Comparison of ENCODE assay signal across 17 cellular contexts in genomic region chr7:36490335-36490940, GRCh38.
"Had no signal": no experiment of that assay in that cellular context is flagged by ENCODE, and none has a peak within 500 bp of the region (broad histone marks: within the 10 kb centered on the region; RNA-seq: fewer than 3 reads in every experiment).

No MANE protein-coding gene starts in this region.

- H3K27me3 Mint-ChIP-seq: activated CD8-positive, alpha-beta memory T cell treated with anti-CD3 and anti-CD28 coated beads, Interleukin-2, amount 10 ng/mL, durations not matched to agents 7 days and 5 days; activated naive CD8-positive, alpha-beta T cell; activated T-cell treated with anti-CD3 and anti-CD28 coated beads, Interleukin-2, amount 50 U/mL, for 24 hours; stimulated activated naive CD8-positive, alpha-beta T cell treated with anti-CD3 and anti-CD28 coated beads, Interleukin-15, Interleukin-2, amounts not matched to agents 100 ng/mL and 50 ng/mL, for 24 hours had no signal

- H3K4me3 ChIP-seq: ascending aorta, esophagus squamous epithelium, heart left ventricle, upper lobe of left lung had no signal

- H3K27ac ChIP-seq: ascending aorta, esophagus squamous epithelium, heart left ventricle, upper lobe of left lung had no signal

- H3K36me3 ChIP-seq: ascending aorta, esophagus squamous epithelium, heart left ventricle, upper lobe of left lung had no signal

- H3K4me3 Mint-ChIP-seq: activated CD8-positive, alpha-beta memory T cell treated with anti-CD3 and anti-CD28 coated beads, Interleukin-2, amount 10 ng/mL, durations not matched to agents 7 days and 5 days; activated naive CD8-positive, alpha-beta T cell; activated T-cell treated with anti-CD3 and anti-CD28 coated beads, Interleukin-2, amount 50 U/mL, for 24 hours; natural killer cell treated with Interleukin-12 subunit alpha and Interleukin-12 subunit beta and Interleukin-15 and Interleukin-18, amount 100 ng/mL, for 72 hours; stimulated activated naive CD8-positive, alpha-beta T cell treated with anti-CD3 and anti-CD28 coated beads, Interleukin-15, Interleukin-2, amounts not matched to agents 100 ng/mL and 50 ng/mL, for 24 hours had no signal

- H3K27me3 ChIP-seq: ascending aorta, esophagus squamous epithelium, upper lobe of left lung had no signal

- H3K9me3 Mint-ChIP-seq: activated T-cell treated with anti-CD3 and anti-CD28 coated beads, Interleukin-2, amount 50 U/mL, for 24 hours; natural killer cell treated with Interleukin-12 subunit alpha and Interleukin-12 subunit beta and Interleukin-15 and Interleukin-18, amount 100 ng/mL, for 72 hours; stimulated activated naive CD8-positive, alpha-beta T cell treated with anti-CD3 and anti-CD28 coated beads, Interleukin-15, Interleukin-2, amounts not matched to agents 100 ng/mL and 50 ng/mL, for 24 hours had no signal

- H3K27ac Mint-ChIP-seq: activated CD8-positive, alpha-beta memory T cell treated with anti-CD3 and anti-CD28 coated beads, Interleukin-2, amount 10 ng/mL, durations not matched to agents 7 days and 5 days; activated naive CD8-positive, alpha-beta T cell; activated T-cell treated with anti-CD3 and anti-CD28 coated beads, Interleukin-2, amount 50 U/mL, for 24 hours; stimulated activated naive CD8-positive, alpha-beta T cell treated with anti-CD3 and anti-CD28 coated beads, Interleukin-15, Interleukin-2, amounts not matched to agents 100 ng/mL and 50 ng/mL, for 24 hours had no signal

- H3K9me3 ChIP-seq: ascending aorta, esophagus squamous epithelium, heart left ventricle, upper lobe of left lung had no signal

- H3K4me1 ChIP-seq: ascending aorta, heart left ventricle, upper lobe of left lung had no signal

- H3K36me3 Mint-ChIP-seq: activated CD8-positive, alpha-beta memory T cell treated with anti-CD3 and anti-CD28 coated beads, Interleukin-2, amount 10 ng/mL, durations not matched to agents 7 days and 5 days; activated naive CD8-positive, alpha-beta T cell; natural killer cell treated with Interleukin-12 subunit alpha and Interleukin-12 subunit beta and Interleukin-15 and Interleukin-18, amount 100 ng/mL, for 72 hours had no signal

- DNase-seq: activated CD4-positive, alpha-beta T cell treated with anti-CD3 and anti-CD28 coated beads, Interleukin-2, amount 50 U/mL, for 4 hours; activated CD8-positive, alpha-beta memory T cell treated with anti-CD3 and anti-CD28 coated beads, Interleukin-2, amount 10 ng/mL, durations not matched to agents 7 days and 5 days; activated effector memory CD4-positive, alpha-beta T cell treated with Interleukin-2 at 50 U/mL for 16 hours; activated T-cell treated with anti-CD3 and anti-CD28 coated beads, Interleukin-2, amount 50 U/mL, for 24 hours; esophagus squamous epithelium; heart left ventricle; stimulated activated CD4-positive, alpha-beta T cell treated with anti-CD3 and anti-CD28 coated beads, Interleukin-4, amount 100 ng/mL, for 1 hour; stimulated activated CD8-positive, alpha-beta memory T cell treated with anti-CD3 and anti-CD28 coated beads, Interleukin-4, amount 100 ng/mL, for 48 hours; upper lobe of left lung had no signal

- ATAC-seq: activated CD4-positive, CD25-positive, alpha-beta regulatory T cell treated with anti-CD3 and anti-CD28 coated beads, Interleukin-2, amount 50 U/mL, for 24 hours; activated CD8-positive, alpha-beta memory T cell treated with anti-CD3 and anti-CD28 coated beads, Interleukin-2, amount 10 ng/mL, durations not matched to agents 7 days and 5 days; heart left ventricle; left lobe of liver; natural killer cell treated with Interleukin-12 subunit alpha and Interleukin-12 subunit beta and Interleukin-15 and Interleukin-18, amount 100 ng/mL, for 72 hours had no signal

- FAIRE-seq: endometrium, frontal cortex had no signal
